ENCODE assay signal across 29 cellular contexts in the genomic region with DNA sequence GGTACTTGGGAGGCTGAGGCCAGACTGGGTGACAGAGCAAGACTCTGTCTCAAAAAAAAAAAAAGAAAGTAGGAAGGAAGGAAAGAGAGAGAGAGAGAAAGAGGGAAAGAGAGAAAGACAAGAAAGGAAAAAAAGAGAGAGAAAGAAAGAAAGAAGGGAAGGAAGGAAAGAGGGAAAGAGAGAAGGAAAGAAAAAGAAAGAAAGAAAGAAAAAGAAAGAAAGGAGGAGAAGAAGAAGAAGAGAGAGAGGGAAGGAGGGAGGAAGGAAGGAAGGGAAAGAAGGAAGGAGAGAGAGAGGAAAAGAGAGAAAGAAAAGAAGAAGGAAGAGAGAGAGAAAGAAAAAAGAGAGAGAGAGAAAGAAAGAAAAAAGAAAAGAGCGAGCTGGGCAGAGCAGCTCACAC.
"Had no signal": no experiment of that assay in that cellular context is flagged by ENCODE, and none has a peak within 500 bp of the region (broad histone marks: within the 10 kb centered on the region; RNA-seq: fewer than 3 reads in every experiment).

No MANE protein-coding gene starts in this region.

- H3K9me3 ChIP-seq: ascending aorta, breast epithelium, gastrocnemius medialis had no signal

- H3K27me3 Mint-ChIP-seq: activated CD4-positive, alpha-beta memory T cell treated with anti-CD3 and anti-CD28 coated beads, Interleukin-2, amount 10 ng/mL, durations not matched to agents 7 days and 5 days; activated CD4-positive, alpha-beta T cell treated with anti-CD3 and anti-CD28 coated beads, Interleukin-2, amount 10 ng/mL, durations not matched to agents 7 days and 5 days; activated naive CD8-positive, alpha-beta T cell treated with anti-CD3 and anti-CD28 coated beads, Interleukin-2, amount 10 ng/mL, durations not matched to agents 7 days and 5 days; activated T-cell treated with anti-CD3 and anti-CD28 coated beads, Interleukin-2, amount 50 U/mL, for 24 hours; dendritic cell treated with granulocyte-macrophage colony-stimulating factor and Interleukin-4, amounts not matched to agents 40 ng/mL and 50 ng/mL, for 4 days had no signal

- H3K4me3 ChIP-seq: ascending aorta, breast epithelium, cardiac muscle cell, coronary artery, dorsolateral prefrontal cortex, esophagus muscularis mucosa, gastrocnemius medialis had no signal

- H3K27ac Mint-ChIP-seq: activated CD4-positive, alpha-beta memory T cell treated with anti-CD3 and anti-CD28 coated beads, Interleukin-2, amount 10 ng/mL, durations not matched to agents 7 days and 5 days; activated CD4-positive, alpha-beta T cell treated with anti-CD3 and anti-CD28 coated beads, Interleukin-2, amount 10 ng/mL, durations not matched to agents 7 days and 5 days; activated naive CD4-positive, alpha-beta T cell treated with anti-CD3 and anti-CD28 coated beads, Interleukin-2, amount 10 ng/mL, durations not matched to agents 7 days and 5 days; activated naive CD4-positive, alpha-beta T cell treated with anti-CD3 and anti-CD28 coated beads, Interleukin-2, amount 50 U/mL, for 72 hours; activated naive CD8-positive, alpha-beta T cell treated with anti-CD3 and anti-CD28 coated beads, Interleukin-2, amount 10 ng/mL, durations not matched to agents 7 days and 5 days; activated T-cell treated with anti-CD3 and anti-CD28 coated beads, Interleukin-2, amount 50 U/mL, for 24 hours; activated T-cell treated with anti-CD3 and anti-CD28 coated beads, Interleukin-2, amount 50 U/mL, for 72 hours; brain; endodermal cell had no signal

- H3K4me3 Mint-ChIP-seq: activated CD4-positive, alpha-beta memory T cell treated with anti-CD3 and anti-CD28 coated beads, Interleukin-2, amount 10 ng/mL, durations not matched to agents 7 days and 5 days; activated CD4-positive, alpha-beta T cell treated with anti-CD3 and anti-CD28 coated beads, Interleukin-2, amount 10 ng/mL, durations not matched to agents 7 days and 5 days; activated naive CD4-positive, alpha-beta T cell treated with anti-CD3 and anti-CD28 coated beads, Interleukin-2, amount 10 ng/mL, durations not matched to agents 7 days and 5 days; activated naive CD8-positive, alpha-beta T cell treated with anti-CD3 and anti-CD28 coated beads, Interleukin-2, amount 10 ng/mL, durations not matched to agents 7 days and 5 days; activated T-cell treated with anti-CD3 and anti-CD28 coated beads, Interleukin-2, amount 50 U/mL, for 24 hours; activated T-cell treated with anti-CD3 and anti-CD28 coated beads, Interleukin-2, amount 50 U/mL, for 72 hours; brain; dendritic cell treated with granulocyte-macrophage colony-stimulating factor and Interleukin-4, amounts not matched to agents 40 ng/mL and 50 ng/mL, for 4 days; endodermal cell had no signal

- H3K36me3 Mint-ChIP-seq: activated naive CD8-positive, alpha-beta T cell treated with anti-CD3 and anti-CD28 coated beads, Interleukin-2, amount 10 ng/mL, durations not matched to agents 7 days and 5 days; brain had no signal

- H3K27ac ChIP-seq: ascending aorta, breast epithelium, cardiac muscle cell, coronary artery, dorsolateral prefrontal cortex, esophagus muscularis mucosa, foreskin keratinocyte, gastrocnemius medialis had no signal

- ATAC-seq: activated naive CD4-positive, alpha-beta T cell treated with anti-CD3 and anti-CD28 coated beads, Interleukin-2, amount 50 U/mL, for 72 hours; activated T-cell treated with anti-CD3 and anti-CD28 coated beads, Interleukin-2, amount 50 U/mL, for 72 hours; foreskin keratinocyte; gastrocnemius medialis had no signal

- H3K27me3 ChIP-seq: ascending aorta, breast epithelium, cardiac muscle cell, dorsolateral prefrontal cortex, esophagus muscularis mucosa, foreskin keratinocyte, gastrocnemius medialis had no signal

- H3K36me3 ChIP-seq: ascending aorta, breast epithelium, cardiac muscle cell, esophagus muscularis mucosa, gastrocnemius medialis had no signal

- H3K9me3 Mint-ChIP-seq: activated CD4-positive, alpha-beta memory T cell treated with anti-CD3 and anti-CD28 coated beads, Interleukin-2, amount 10 ng/mL, durations not matched to agents 7 days and 5 days; activated CD4-positive, alpha-beta T cell treated with anti-CD3 and anti-CD28 coated beads, Interleukin-2, amount 10 ng/mL, durations not matched to agents 7 days and 5 days; activated naive CD8-positive, alpha-beta T cell treated with anti-CD3 and anti-CD28 coated beads, Interleukin-2, amount 10 ng/mL, durations not matched to agents 7 days and 5 days; activated T-cell treated with anti-CD3 and anti-CD28 coated beads, Interleukin-2, amount 50 U/mL, for 24 hours had no signal

- DNase-seq: activated CD4-positive, alpha-beta memory T cell treated with anti-CD3 and anti-CD28 coated beads, Interleukin-2, amount 10 ng/mL, durations not matched to agents 7 days and 5 days; activated CD4-positive, alpha-beta T cell treated with anti-CD3 and anti-CD28 coated beads for 1 hour; activated CD4-positive, alpha-beta T cell treated with anti-CD3 and anti-CD28 coated beads for 4 hours; activated CD4-positive, alpha-beta T cell treated with anti-CD3 and anti-CD28 coated beads, Interleukin-2, amount 10 ng/mL, durations not matched to agents 7 days and 5 days; activated CD4-positive, alpha-beta T cell treated with anti-CD3 and anti-CD28 coated beads, Interleukin-2, amount 50 U/mL, for 4 hours; activated CD8-positive, alpha-beta memory T cell treated with anti-CD3 and anti-CD28 coated beads, Interleukin-2, amount 50 U/mL, for 48 hours; activated gamma-delta T cell; activated naive CD4-positive, alpha-beta T cell; activated naive CD4-positive, alpha-beta T cell treated with anti-CD3 and anti-CD28 coated beads, Interleukin-2, amount 10 ng/mL, durations not matched to agents 7 days and 5 days; activated naive CD8-positive, alpha-beta T cell treated with anti-CD3 and anti-CD28 coated beads, Interleukin-2, amount 10 ng/mL, durations not matched to agents 7 days and 5 days; activated T-cell treated with anti-CD3 and anti-CD28 coated beads for 4 hours; activated T-cell treated with anti-CD3 and anti-CD28 coated beads, Interleukin-2, amount 50 U/mL, for 24 hours; activated T-cell treated with anti-CD3 and anti-CD28 coated beads, Interleukin-2, amount 50 U/mL, for 72 hours; central memory CD4-positive, alpha-beta T cell; dorsolateral prefrontal cortex; effector memory CD4-positive, alpha-beta T cell; endodermal cell; erythroblast; foreskin keratinocyte; gastrocnemius medialis; T1000 had no signal
